ENCODE assay signal across 1 cellular context in genomic region chr2:168201722-168202121, GRCh38.
TF ChIP-seq lines count a peak whose summit lies in the region.

No MANE protein-coding gene starts in this region.

TF ChIP-seq in IMR-90, 13 proteins besides CTCF, POLR2A, EP300 and RAD21:
- TF ChIP-seq BHLHE40 (IDR thresholded peaks at IDR 0.05; ENCODE audit: low read depth, low read length) = no peak
- TF ChIP-seq MAFK (IDR thresholded peaks at IDR 0.05; ENCODE audit: low read depth, low read length) = no peak
- TF ChIP-seq MXI1 (IDR thresholded peaks at IDR 0.05; ENCODE audit: borderline replicate concordance, low read depth, low read length) = no peak
- TF ChIP-seq USF2 (IDR thresholded peaks at IDR 0.05; ENCODE audit: low read depth, low read length) = no peak
- TF ChIP-seq MAZ (IDR thresholded peaks at IDR 0.05; ENCODE audit: borderline replicate concordance, low read depth, low read length) = no peak
- no peak for TF ChIP-seq CEBPB (IDR thresholded peaks at IDR 0.05; ENCODE audit: low read depth, low read length)
